ENCODE assay signal across 19 cellular contexts in the genomic region with DNA sequence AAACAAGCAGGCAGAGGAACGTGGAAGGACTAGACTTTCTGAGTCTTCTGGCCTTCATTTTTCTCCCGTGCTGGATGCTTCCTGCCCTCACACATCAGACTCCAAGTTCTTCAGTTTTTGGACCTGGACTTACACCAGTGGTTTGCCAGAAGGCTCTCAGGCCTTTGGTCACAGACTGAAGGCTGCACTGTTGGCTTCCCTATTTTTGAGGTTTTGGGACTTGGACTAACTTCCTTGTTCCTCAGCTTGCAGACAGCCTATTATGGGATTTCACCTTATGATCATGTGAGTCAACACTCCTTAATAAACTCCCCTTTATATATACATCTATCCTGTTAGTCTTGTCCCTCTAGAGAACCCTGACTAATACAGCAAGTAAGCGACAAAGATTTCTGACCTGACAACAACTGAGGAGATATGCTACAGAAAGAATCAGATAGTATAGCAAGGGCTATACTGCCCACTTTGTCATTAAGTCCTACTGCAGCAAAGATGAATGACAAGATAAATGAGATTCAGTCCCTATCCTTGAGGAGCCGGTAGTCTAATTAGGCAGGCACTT. TPM values are rescaled to one million over a fixed set of nuclear protein-coding genes. Genes with fewer than 3 reads are reported as not detected.
DNase-seq lines count a peak whose midpoint lies in the region; FAIRE-seq lines count a peak whose summit lies in the region.
"Had no signal": no experiment of that assay in that cellular context is flagged by ENCODE, and none has a peak within 500 bp of the region (broad histone marks: within the 10 kb centered on the region; RNA-seq: fewer than 3 reads in every experiment).

No MANE protein-coding gene starts in this region.

- H4K20me1 ChIP-seq in GM23248 (ENCODE audit: insufficient read depth), result peaks cover 28% of the 10 kb centered on the region

- 94 to 97% methylated on average over 4 of the region's 4 CpGs for WGBS in GM23248 (ENCODE audit: low coverage in 1 of 2, low lambda C conversion rate in 2 of 2, missing lambda C conversion rate in 2 of 2), 2 experiments

- H3K27ac Mint-ChIP-seq in dendritic cell treated with granulocyte-macrophage colony-stimulating factor and Interleukin-4, amounts not matched to agents 40 ng/mL and 50 ng/mL, for 4 days, result peak overlapping the region; percentile 87

- H3K9ac ChIP-seq in GM23248 (no peak overlapping the region), rectal smooth muscle tissue (ENCODE audit: low read length) (no peak overlapping the region)

- H3K4me3 ChIP-seq in GM23248 (0 out of 2 replicates have a peak overlapping the region, but pooled peaks have one; percentile 23), rectal smooth muscle tissue (ENCODE audit: low read length) (peak overlapping the region; percentile 13)
- H3K4me3 ChIP-seq: breast epithelium, mucosa of descending colon, SK-N-MC, tibial nerve had no signal

- H3K4me1 ChIP-seq in GM23248 (ENCODE audit: insufficient read depth) (peaks cover 69% of the 10 kb centered on the region), rectal smooth muscle tissue (ENCODE audit: control insufficient read depth, insufficient read depth, low read length) (peaks cover 55% of the 10 kb centered on the region)
- H3K4me1 ChIP-seq: breast epithelium had no signal

- in situ Hi-C loops in GM23248 (cut with MboI), result no loop called here
- in situ Hi-C loops in G401 (cut with HindIII; ENCODE audit: low sequenced_read_pairs), result no loop called here

- peaks cover 100% of the 10 kb centered on the region for H3K79me2 ChIP-seq in GM23248 (ENCODE audit: insufficient read depth)

- H3K9me2 ChIP-seq in GM23248 (ENCODE audit: insufficient read depth), result no peaks in the 10 kb centered on the region

- no peaks in the 10 kb centered on the region for H3K9me3 ChIP-seq in GM23248 (ENCODE audit: low read depth)
- H3K9me3 ChIP-seq: breast epithelium, mucosa of descending colon, tibial nerve had no signal

- H3K4me1 Mint-ChIP-seq in dendritic cell treated with granulocyte-macrophage colony-stimulating factor and Interleukin-4, amounts not matched to agents 40 ng/mL and 50 ng/mL, for 4 days (ENCODE audit: low read depth), result peaks cover 67% of the 10 kb centered on the region

- no peak overlapping the region for H2AFZ ChIP-seq in GM23248

- H3K36me3 Mint-ChIP-seq in dendritic cell treated with granulocyte-macrophage colony-stimulating factor and Interleukin-4, amounts not matched to agents 40 ng/mL and 50 ng/mL, for 4 days (ENCODE audit: low read depth), result peaks cover 16% of the 10 kb centered on the region

- peak overlapping the region; percentile 9 for H3K4me3 Mint-ChIP-seq in dendritic cell treated with granulocyte-macrophage colony-stimulating factor and Interleukin-4, amounts not matched to agents 40 ng/mL and 50 ng/mL, for 4 days

- DNase-seq in NCI-H82 (lab: John Stamatoyannopoulos, UW) (peak; percentile 64), NCI-H82 treated with DMSO at 0.1 percent for 48 hours (lab: John Stamatoyannopoulos, UW; ENCODE audit: unreplicated experiment) (no peak), GM23248 (no peak), G401 (ENCODE audit: low spot score) (no peak), urothelium cell line (ENCODE audit: low spot score) (no peak), cerebellar nuclear complex (lab: John Stamatoyannopoulos, UW) (no peak)
- DNase-seq: 8988T; activated effector memory CD4-positive, alpha-beta T cell treated with anti-CD3 and anti-CD28 coated beads, Interleukin-2, amount 50 U/mL, for 16 hours; DMS53; mucosa of descending colon; NCI-H1694; NCI-H748 treated with DMSO at 0.1 percent for 48 hours; small intestine had no signal

- H3K36me3 ChIP-seq in GM23248 (ENCODE audit: low read depth) (peaks cover 86% of the 10 kb centered on the region), rectal smooth muscle tissue (ENCODE audit: control insufficient read depth, insufficient read depth, low read length) (peaks cover 2% of the 10 kb centered on the region)
- H3K36me3 ChIP-seq: breast epithelium had no signal

- FAIRE-seq in urothelium cell line (lab: Jason Lieb, UNC), result no peak
- FAIRE-seq: H1, small intestine had no signal

- no peaks in the 10 kb centered on the region for H3K9me3 Mint-ChIP-seq in dendritic cell treated with granulocyte-macrophage colony-stimulating factor and Interleukin-4, amounts not matched to agents 40 ng/mL and 50 ng/mL, for 4 days

- H3K27me3 ChIP-seq in GM23248 (replicated peaks; ENCODE audit: insufficient read depth) (no peaks in the 10 kb centered on the region), rectal smooth muscle tissue (ENCODE audit: control insufficient read depth, insufficient read depth, low read length) (no peaks in the 10 kb centered on the region)
- H3K27me3 ChIP-seq: breast epithelium, tibial nerve had no signal

- intact Hi-C loops in dendritic cell treated with granulocyte-macrophage colony-stimulating factor and Interleukin-4, amounts not matched to agents 40 ng/mL and 50 ng/mL, for 4 days (cut with micrococcal nuclease), result no loop called here

- H3K4me2 ChIP-seq in GM23248 (ENCODE audit: unreplicated experiment), result no peak overlapping the region

- H3K27ac ChIP-seq in GM23248 (no peak overlapping the region), rectal smooth muscle tissue (ENCODE audit: low read depth, low read length) (peak overlapping the region; percentile 48)
- H3K27ac ChIP-seq: SK-N-MC had no signal

- peaks cover 88% of the 10 kb centered on the region for H3F3A ChIP-seq in GM23248 (ENCODE audit: insufficient read depth)

- no peaks in the 10 kb centered on the region for H3K27me3 Mint-ChIP-seq in dendritic cell treated with granulocyte-macrophage colony-stimulating factor and Interleukin-4, amounts not matched to agents 40 ng/mL and 50 ng/mL, for 4 days

RNA-seq across cellular contexts. Expression of gene CDC42EP3, which starts 7.2 kb away (rescaled TPM):
- total RNA-seq in GM23248 (2014; rRNA removed; shearing (Covaris generic)), result 144 and 166 TPM in 2 replicates
- polyA plus RNA-seq in GM23248 (2016; fragmentation: Nextera tagmentation; extraction: Ambion mirVana), result 289 and 295 TPM in 2 replicates
- 0.07 TPM in 1 of 2 replicates, not detected in the other for total RNA-seq in G401 (2014; rRNA removed; shearing (Covaris generic))

Comparison
In these comparisons a context has a peak if more than half of its experiments do, and no peak if none do; other contexts are left out.
1. RNA of gene CDC42EP3, which starts 7.2 kb away (total RNA-seq): 144 to 166 TPM in GM23248; 0.07 TPM in G401; every median in the first group is over 100 times any median in the second.